In the genomic region with DNA sequence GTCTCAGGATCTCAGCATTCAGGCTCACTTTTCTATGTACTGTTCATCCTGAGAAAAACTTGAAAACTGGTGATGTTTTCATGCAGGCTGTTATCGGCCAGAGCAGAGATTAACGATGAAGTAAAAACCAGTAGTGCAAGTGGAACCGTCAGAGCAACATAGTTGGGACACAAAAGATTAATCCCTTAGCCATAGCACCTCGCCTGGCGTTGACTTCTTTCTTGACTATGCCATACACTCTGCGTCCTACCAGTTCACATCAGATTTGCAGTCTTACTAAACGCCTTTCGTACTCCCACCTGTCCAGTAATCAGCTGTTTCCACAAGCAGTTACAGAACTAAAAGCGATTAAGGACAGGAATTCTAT, we compare ENCODE assay signal across 9 cellular contexts. TPM values are rescaled to one million over a fixed set of nuclear protein-coding genes. Genes with fewer than 3 reads are reported as not detected.
DNase-seq lines count a peak whose midpoint lies in the region; ATAC-seq lines count a peak whose summit lies in the region.
"Had no signal": no experiment of that assay in that cellular context is flagged by ENCODE, and none has a peak within 500 bp of the region (broad histone marks: within the 10 kb centered on the region; RNA-seq: fewer than 3 reads in every experiment).

No MANE protein-coding gene starts in this region.

- H3K9me3 ChIP-seq in T-helper 17 cell (ENCODE audit: control insufficient read depth, low read length, poor library complexity, severe bottlenecking) (no peaks in the 10 kb centered on the region), right cardiac atrium (ENCODE audit: control insufficient read depth, low read length) (no peaks in the 10 kb centered on the region)

- H3K4me3 Mint-ChIP-seq in T-helper 17 cell, result peak overlapping the region; percentile 96

- H3K27me3 ChIP-seq in right cardiac atrium (ENCODE audit: control insufficient read depth, insufficient read depth), result no peaks in the 10 kb centered on the region

- H3K27ac ChIP-seq in right cardiac atrium (ENCODE audit: low read length), result peak overlapping the region; percentile 90
- peak overlapping the region; percentile 52 for H3K27ac ChIP-seq in urinary bladder (ENCODE audit: low read depth)

- intact Hi-C loops in right cardiac atrium (cut with DNase I), result no loop called here

- H3K27me3 Mint-ChIP-seq in T-helper 17 cell, result no peaks in the 10 kb centered on the region

- peak; percentile 0 for DNase-seq in stimulated activated CD4-positive, alpha-beta T cell treated with anti-CD3 and anti-CD28 coated beads, Interleukin-12 subunit alpha, Interleukin-12 subunit beta, amount 100 ng/mL, for 4 hours
- DNase-seq in stimulated activated CD4-positive, alpha-beta T cell treated with anti-CD3 and anti-CD28 coated beads, Interleukin-2, amount 100 ng/mL, for 24 hours, result no peak
- no peak for DNase-seq in T-helper 17 cell
- no peak for DNase-seq in right cardiac atrium
- DNase-seq in DMS 273 treated with DMSO at 0.1 percent for 48 hours (lab: John Stamatoyannopoulos, UW), result no peak
- no peak for DNase-seq in NOMO-1 (lab: John Stamatoyannopoulos, UW; ENCODE audit: unreplicated experiment in 2 of 2)
- no peak for DNase-seq in SIG-M5 treated with dmso at 0.1 percent for 504 hours (lab: John Stamatoyannopoulos, UW; ENCODE audit: unreplicated experiment)
- DNase-seq: NCI-H2081 treated with DMSO at 0.1 percent for 48 hours had no signal

- peaks cover 4% of the 10 kb centered on the region for H3K36me3 Mint-ChIP-seq in T-helper 17 cell (ENCODE audit: low read depth)

- no peaks in the 10 kb centered on the region for H3K4me1 ChIP-seq in right cardiac atrium (ENCODE audit: control insufficient read depth, insufficient read depth, low read length)
- no peaks in the 10 kb centered on the region for H3K4me1 ChIP-seq in urinary bladder (ENCODE audit: insufficient read depth)

- peak; percentile 10 for ATAC-seq in T-helper 17 cell
- ATAC-seq in right cardiac atrium, result peak in 1 of 2 donors; percentile 40

- WGBS in right cardiac atrium, result under 1% methylated on average over 9 of the region's 9 CpGs
- under 1% methylated on average over 9 of the region's 9 CpGs for WGBS in urinary bladder

- H3K4me1 Mint-ChIP-seq in T-helper 17 cell, result peaks cover 6% of the 10 kb centered on the region

- peak overlapping the region; percentile 95 for H3K27ac Mint-ChIP-seq in T-helper 17 cell

- H3K4me3 ChIP-seq in right cardiac atrium (ENCODE audit: low read length) (peak overlapping the region; percentile 99), urinary bladder (ENCODE audit: low read depth, low read length) (peak overlapping the region; percentile 71)

- no peaks in the 10 kb centered on the region for H3K36me3 ChIP-seq in urinary bladder (ENCODE audit: insufficient read depth)

RNA-seq across cellular contexts. Expression of gene USP9Y, which starts 39.4 kb away (rescaled TPM):
- 10 to 100 TPM; 46.4 to 49.1 TPM for total RNA-seq in T-helper 17 cell
- 10 to 100 TPM in 2 of 4 donors, not detected in 2; 17.7 to 18.2 TPM for total RNA-seq in right cardiac atrium
- polyA plus RNA-seq in right cardiac atrium, result 16.3 TPM
- under 0.01 TPM for total RNA-seq in urinary bladder
- 13.1 TPM for polyA plus RNA-seq in urinary bladder
